33 cellular contexts compared by ENCODE assay signal in genomic region chr2:100294162-100294497, GRCh38. TPM values are rescaled to one million over a fixed set of nuclear protein-coding genes. Genes with fewer than 3 reads are reported as not detected.
"Had no signal": no experiment of that assay in that cellular context is flagged by ENCODE, and none has a peak within 500 bp of the region (broad histone marks: within the 10 kb centered on the region; RNA-seq: fewer than 3 reads in every experiment).

No MANE protein-coding gene starts in this region.

- DNase-seq: activated B cell treated with CpG ODN at 0.5 μM for 24 hours; activated CD4-positive, alpha-beta T cell treated with anti-CD3 and anti-CD28 coated beads for 48 hours; activated CD4-positive, alpha-beta T cell treated with anti-CD3 and anti-CD28 coated beads, Interleukin-2, amount 50 U/mL, for 1 hour; activated CD4-positive, alpha-beta T cell treated with anti-CD3 and anti-CD28 coated beads, Interleukin-2, amount 50 U/mL, for 48 hours; activated CD8-positive, alpha-beta memory T cell treated with anti-CD3 and anti-CD28 coated beads for 24 hours; activated CD8-positive, alpha-beta T cell treated with anti-CD3 and anti-CD28 coated beads for 36 hours; activated effector memory CD4-positive, alpha-beta T cell treated with anti-CD3 and anti-CD28 coated beads, Interleukin-2, amount 50 U/mL, for 16 hours; activated naive CD4-positive, alpha-beta T cell treated with anti-CD3 and anti-CD28 coated beads for 36 hours; activated naive CD8-positive, alpha-beta T cell treated with anti-CD3 and anti-CD28 coated beads for 36 hours; activated naive CD8-positive, alpha-beta T cell treated with anti-CD3 and anti-CD28 coated beads, Interleukin-2, amount 50 U/mL, for 24 hours; activated T-cell treated with anti-CD3 and anti-CD28 coated beads, Interleukin-2, amount 50 U/mL, for 48 hours; anterior cingulate cortex; brain microvascular endothelial cell; dorsolateral prefrontal cortex; effector memory CD4-positive, alpha-beta T cell; endodermal cell; foreskin fibroblast; T-helper 1 cell; T-helper 17 cell; T1000; WERI-Rb-1 had no signal

- ATAC-seq: activated CD4-positive, CD25-positive, alpha-beta regulatory T cell treated with anti-CD3 and anti-CD28 coated beads, Interleukin-2, amount 50 U/mL, for 24 hours; activated CD8-positive, alpha-beta T cell treated with anti-CD3 and anti-CD28 coated beads for 36 hours; activated naive CD8-positive, alpha-beta T cell treated with anti-CD3 and anti-CD28 coated beads, Interleukin-2, amount 50 U/mL, for 24 hours; esophagus mucosa; T-helper 17 cell had no signal

- H3K27me3 ChIP-seq: brain microvascular endothelial cell, dorsolateral prefrontal cortex had no signal

- H3K4me3 Mint-ChIP-seq: activated B cell treated with CpG ODN at 0.5 μM for 24 hours; activated CD8-positive, alpha-beta T cell treated with anti-CD3 and anti-CD28 coated beads for 36 hours; activated naive CD4-positive, alpha-beta T cell treated with anti-CD3 and anti-CD28 coated beads for 36 hours; activated naive CD4-positive, alpha-beta T cell treated with anti-CD3 and anti-CD28 coated beads, Interleukin-2, amount 50 U/mL, for 24 hours; activated naive CD8-positive, alpha-beta T cell treated with anti-CD3 and anti-CD28 coated beads for 36 hours; activated naive CD8-positive, alpha-beta T cell treated with anti-CD3 and anti-CD28 coated beads, Interleukin-2, amount 50 U/mL, for 24 hours; activated T-helper 1 cell treated with anti-CD3 and anti-CD28 coated beads, Interleukin-12 subunit alpha, Interleukin-12 subunit beta, Interleukin-2, Interleukin-4 antibody, amounts not matched to agents 30 ng/mL and 10 ng/mL and 1 ng/mL, durations not matched to agents 14 hours and 24 hours and 36 hours; central memory CD8-positive, alpha-beta T cell; dendritic cell treated with granulocyte-macrophage colony-stimulating factor and Interleukin-4, amounts not matched to agents 40 ng/mL and 50 ng/mL, for 4 days; endodermal cell; T-helper 17 cell; T-helper 2 cell treated with Interferon-gamma antibody and Interleukin-4, amounts not matched to agents 5 μg/mL and 100 μg/mL, for 36 hours had no signal

- H3K9me3 Mint-ChIP-seq: activated B cell treated with CpG ODN at 0.5 μM for 24 hours; activated CD8-positive, alpha-beta T cell treated with anti-CD3 and anti-CD28 coated beads for 36 hours; activated naive CD4-positive, alpha-beta T cell treated with anti-CD3 and anti-CD28 coated beads for 36 hours; activated naive CD4-positive, alpha-beta T cell treated with anti-CD3 and anti-CD28 coated beads, Interleukin-2, amount 50 U/mL, for 24 hours; activated naive CD8-positive, alpha-beta T cell treated with anti-CD3 and anti-CD28 coated beads for 36 hours; activated naive CD8-positive, alpha-beta T cell treated with anti-CD3 and anti-CD28 coated beads, Interleukin-2, amount 50 U/mL, for 24 hours; activated T-helper 1 cell treated with anti-CD3 and anti-CD28 coated beads, Interleukin-12 subunit alpha, Interleukin-12 subunit beta, Interleukin-2, Interleukin-4 antibody, amounts not matched to agents 30 ng/mL and 10 ng/mL and 1 ng/mL, durations not matched to agents 14 hours and 24 hours and 36 hours; activated T-helper 2 cell treated with anti-CD3 and anti-CD28 coated beads, Interferon-gamma antibody, Interleukin-2, Interleukin-4, amounts not matched to agents 10 μg/mL and 5 μg/mL and 100 μg/mL, durations not matched to agents 14 hours and 24 hours and 36 hours; central memory CD8-positive, alpha-beta T cell; dendritic cell treated with granulocyte-macrophage colony-stimulating factor and Interleukin-4, amounts not matched to agents 40 ng/mL and 50 ng/mL, for 4 days; endodermal cell; T-helper 2 cell treated with Interferon-gamma antibody and Interleukin-4, amounts not matched to agents 5 μg/mL and 100 μg/mL, for 36 hours had no signal

- H3K4me3 ChIP-seq: coronary artery, dorsolateral prefrontal cortex had no signal

- H3K27me3 Mint-ChIP-seq: central memory CD8-positive, alpha-beta T cell had no signal

- H3K36me3 Mint-ChIP-seq: activated naive CD4-positive, alpha-beta T cell treated with anti-CD3 and anti-CD28 coated beads, Interleukin-2, amount 50 U/mL, for 24 hours; activated naive CD8-positive, alpha-beta T cell treated with anti-CD3 and anti-CD28 coated beads for 36 hours had no signal

- FAIRE-seq: astrocyte, bronchial epithelial cell, frontal cortex had no signal

- H3K27ac ChIP-seq: brain microvascular endothelial cell, coronary artery, WERI-Rb-1 had no signal

- H3K27ac Mint-ChIP-seq: activated B cell treated with CpG ODN at 0.5 μM for 24 hours; activated CD8-positive, alpha-beta T cell treated with anti-CD3 and anti-CD28 coated beads for 36 hours; activated naive CD4-positive, alpha-beta T cell treated with anti-CD3 and anti-CD28 coated beads for 36 hours; activated naive CD4-positive, alpha-beta T cell treated with anti-CD3 and anti-CD28 coated beads, Interleukin-2, amount 50 U/mL, for 24 hours; activated naive CD8-positive, alpha-beta T cell treated with anti-CD3 and anti-CD28 coated beads for 36 hours; activated naive CD8-positive, alpha-beta T cell treated with anti-CD3 and anti-CD28 coated beads, Interleukin-2, amount 50 U/mL, for 24 hours; activated T-helper 1 cell treated with anti-CD3 and anti-CD28 coated beads, Interleukin-12 subunit alpha, Interleukin-12 subunit beta, Interleukin-2, Interleukin-4 antibody, amounts not matched to agents 30 ng/mL and 10 ng/mL and 1 ng/mL, durations not matched to agents 14 hours and 24 hours and 36 hours; activated T-helper 2 cell treated with anti-CD3 and anti-CD28 coated beads, Interferon-gamma antibody, Interleukin-2, Interleukin-4, amounts not matched to agents 10 μg/mL and 5 μg/mL and 100 μg/mL, durations not matched to agents 14 hours and 24 hours and 36 hours; dendritic cell treated with granulocyte-macrophage colony-stimulating factor and Interleukin-4, amounts not matched to agents 40 ng/mL and 50 ng/mL, for 4 days; endodermal cell; T-helper 17 cell; T-helper 2 cell treated with Interferon-gamma antibody and Interleukin-4, amounts not matched to agents 5 μg/mL and 100 μg/mL, for 36 hours had no signal

- H3K36me3 ChIP-seq: brain microvascular endothelial cell, WERI-Rb-1 had no signal

- H3K4me1 Mint-ChIP-seq: activated B cell treated with CpG ODN at 0.5 μM for 24 hours; activated naive CD4-positive, alpha-beta T cell treated with anti-CD3 and anti-CD28 coated beads, Interleukin-2, amount 50 U/mL, for 24 hours; activated naive CD8-positive, alpha-beta T cell treated with anti-CD3 and anti-CD28 coated beads for 36 hours; activated naive CD8-positive, alpha-beta T cell treated with anti-CD3 and anti-CD28 coated beads, Interleukin-2, amount 50 U/mL, for 24 hours; central memory CD8-positive, alpha-beta T cell; endodermal cell had no signal

RNA-seq across cellular contexts. Expression of gene LONRF2, which starts 28.2 kb away (rescaled TPM):
- total RNA-seq: activated naive CD4-positive, alpha-beta T cell treated with anti-CD3 and anti-CD28 coated beads for 36 hours; activated naive CD8-positive, alpha-beta T cell treated with anti-CD3 and anti-CD28 coated beads for 36 hours; bronchial epithelial cell had no signal
